Comparison of ENCODE assay signal across 2 cellular contexts in the genomic region with DNA sequence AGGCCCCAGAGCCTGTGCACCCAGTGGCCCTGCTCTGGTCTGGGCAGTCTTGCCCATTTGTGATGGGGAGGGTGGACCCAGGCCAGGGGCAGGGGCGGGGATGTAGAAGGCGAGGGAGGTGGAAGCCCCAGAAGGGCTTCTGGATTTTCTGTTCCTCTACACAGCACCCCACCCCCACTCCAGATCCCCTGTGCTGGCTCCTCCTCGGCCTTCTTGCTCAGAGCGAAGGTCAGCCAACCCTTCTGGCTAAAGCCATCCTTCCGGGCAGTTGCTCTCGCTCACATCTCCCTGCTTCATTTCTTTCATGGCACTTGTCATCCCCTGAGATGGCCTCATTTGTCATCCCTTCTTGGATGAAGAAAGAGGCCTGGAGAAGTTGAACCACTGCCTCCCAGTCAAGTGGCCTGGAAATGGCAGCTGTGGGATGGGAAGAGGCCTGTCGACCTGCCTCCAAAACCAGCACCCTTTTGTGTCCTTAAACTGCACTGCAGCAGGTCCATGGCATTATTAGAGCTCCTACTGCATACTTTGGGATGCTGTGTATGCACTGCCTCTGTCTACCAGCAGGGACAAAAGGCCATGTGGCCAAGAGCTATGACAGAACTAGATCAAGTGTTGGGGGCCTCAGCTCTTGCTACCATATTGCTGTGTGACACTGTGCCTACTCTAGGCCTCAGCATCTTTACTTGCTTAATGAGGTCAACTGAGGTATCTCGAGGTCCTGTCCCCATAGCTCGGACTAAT.
TF ChIP-seq lines count a peak whose summit lies in the region.

No MANE protein-coding gene starts in this region.

TF ChIP-seq in HCT116, 20 proteins besides CTCF, POLR2A, EP300 and RAD21:
- TF ChIP-seq TCF7L2 (IDR thresholded peaks at IDR 0.05; ENCODE audit: borderline replicate concordance, extremely low read depth, insufficient read depth, insufficient read length) (no peak), SIN3A (IDR thresholded peaks at IDR 0.05; ENCODE audit: low read depth) (no peak), YY1 (IDR thresholded peaks at IDR 0.05; ENCODE audit: extremely low read depth, insufficient replicate concordance, low read depth, low read length) (no peak), CBX3 (IDR thresholded peaks at IDR 0.05; ENCODE audit: low read depth) (no peak), POLR2AphosphoS5 (IDR thresholded peaks at IDR 0.05; ENCODE audit: low read depth, low read length) (no peak), ELF1 (IDR thresholded peaks at IDR 0.05; ENCODE audit: borderline replicate concordance, low read depth) (no peak), FOSL1 (IDR thresholded peaks at IDR 0.05; ENCODE audit: low read depth) (no peak), ZNF274 (IDR thresholded peaks at IDR 0.05; ENCODE audit: low read depth, low read length) (no peak), SP1 (IDR thresholded peaks at IDR 0.05; ENCODE audit: low read depth) (no peak), SRF (IDR thresholded peaks at IDR 0.05; ENCODE audit: low read depth) (no peak), EZH2 (IDR thresholded peaks at IDR 0.05) (no peak), EGR1 (IDR thresholded peaks at IDR 0.05; ENCODE audit: low read depth) (no peak)
- TF ChIP-seq, protein P1, sequence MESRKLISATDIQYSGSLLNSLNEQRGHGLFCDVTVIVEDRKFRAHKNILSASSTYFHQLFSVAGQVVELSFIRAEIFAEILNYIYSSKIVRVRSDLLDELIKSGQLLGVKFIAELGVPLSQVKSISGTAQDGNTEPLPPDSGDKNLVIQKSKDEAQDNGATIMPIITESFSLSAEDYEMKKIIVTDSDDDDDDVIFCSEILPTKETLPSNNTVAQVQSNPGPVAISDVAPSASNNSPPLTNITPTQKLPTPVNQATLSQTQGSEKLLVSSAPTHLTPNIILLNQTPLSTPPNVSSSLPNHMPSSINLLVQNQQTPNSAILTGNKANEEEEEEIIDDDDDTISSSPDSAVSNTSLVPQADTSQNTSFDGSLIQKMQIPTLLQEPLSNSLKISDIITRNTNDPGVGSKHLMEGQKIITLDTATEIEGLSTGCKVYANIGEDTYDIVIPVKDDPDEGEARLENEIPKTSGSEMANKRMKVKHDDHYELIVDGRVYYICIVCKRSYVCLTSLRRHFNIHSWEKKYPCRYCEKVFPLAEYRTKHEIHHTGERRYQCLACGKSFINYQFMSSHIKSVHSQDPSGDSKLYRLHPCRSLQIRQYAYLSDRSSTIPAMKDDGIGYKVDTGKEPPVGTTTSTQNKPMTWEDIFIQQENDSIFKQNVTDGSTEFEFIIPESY (IDR thresholded peaks at IDR 0.05; ENCODE audit: extremely low read depth, insufficient replicate concordance, low read length), result no peak
- TF ChIP-seq, protein P2, sequence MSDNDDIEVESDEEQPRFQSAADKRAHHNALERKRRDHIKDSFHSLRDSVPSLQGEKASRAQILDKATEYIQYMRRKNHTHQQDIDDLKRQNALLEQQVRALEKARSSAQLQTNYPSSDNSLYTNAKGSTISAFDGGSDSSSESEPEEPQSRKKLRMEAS (IDR thresholded peaks at IDR 0.05), result no peak
- TF ChIP-seq, protein P3, sequence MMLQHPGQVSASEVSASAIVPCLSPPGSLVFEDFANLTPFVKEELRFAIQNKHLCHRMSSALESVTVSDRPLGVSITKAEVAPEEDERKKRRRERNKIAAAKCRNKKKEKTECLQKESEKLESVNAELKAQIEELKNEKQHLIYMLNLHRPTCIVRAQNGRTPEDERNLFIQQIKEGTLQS (IDR thresholded peaks at IDR 0.05), result no peak

TF ChIP-seq in H1, 55 proteins besides CTCF, POLR2A, EP300 and RAD21:
- TF ChIP-seq BCL11A (IDR thresholded peaks at IDR 0.05; ENCODE audit: low read depth in 2 of 2, low read length in 2 of 2), result no peak
- TF ChIP-seq, protein P2 (IDR thresholded peaks at IDR 0.05), result peak; percentile 41; the same call in 1 of the 2 replicates
